ENCODE assay signal across 8 cellular contexts in genomic region chr1:32335619-32335950, GRCh38. TPM values are rescaled to one million over a fixed set of nuclear protein-coding genes. Genes with fewer than 3 reads are reported as not detected.
A peak's percentile ranks its signal among the peaks of the same experiment; 100 is the strongest.
DNase-seq lines count a peak whose midpoint lies in the region; ATAC-seq and TF ChIP-seq lines count a peak whose summit lies in the region.

No MANE protein-coding gene starts in this region.

- peaks cover 27 to 37% of the 10 kb centered on the region in 2 donors for H3K4me1 Mint-ChIP-seq in effector memory CD8-positive, alpha-beta T cell (ENCODE audit: low read depth in 2 of 2)
- H3K4me1 Mint-ChIP-seq in osteocyte (ENCODE audit: unreplicated experiment): peaks cover 30% of the 10 kb centered on the region

- ATAC-seq in HG03342 (IDR thresholded peaks at IDR 0.05; ENCODE audit: unreplicated experiment): peak; percentile 4
- ATAC-seq in effector memory CD8-positive, alpha-beta T cell (replicated peaks): no peak

- TF ChIP-seq CTCF in GM12865 (IDR thresholded peaks at IDR 0.05; ENCODE audit: insufficient read depth, low read depth, low read length, missing control alignments) (no peak), osteocyte (IDR thresholded peaks at IDR 0.05) (no peak)

- H3K4me3 ChIP-seq in GM12865 (ENCODE audit: low read depth, low read length): peak overlapping the region; percentile 68

- H3K36me3 Mint-ChIP-seq in effector memory CD8-positive, alpha-beta T cell (ENCODE audit: insufficient read depth): peaks cover 38% of the 10 kb centered on the region
- H3K36me3 Mint-ChIP-seq in osteocyte (ENCODE audit: unreplicated experiment): peaks cover 21% of the 10 kb centered on the region

- H3K27me3 Mint-ChIP-seq in effector memory CD8-positive, alpha-beta T cell: no peaks in the 10 kb centered on the region
- H3K27me3 Mint-ChIP-seq in osteocyte (ENCODE audit: unreplicated experiment): no peaks in the 10 kb centered on the region

- H3K27ac Mint-ChIP-seq in effector memory CD8-positive, alpha-beta T cell: no peak overlapping the region
- H3K27ac Mint-ChIP-seq in osteocyte (ENCODE audit: unreplicated experiment): no peak overlapping the region

- H3K4me3 Mint-ChIP-seq in effector memory CD8-positive, alpha-beta T cell: peak overlapping the region; percentile 79 to 81
- H3K4me3 Mint-ChIP-seq in osteocyte (ENCODE audit: unreplicated experiment): peak overlapping the region; percentile 92

- DNase-seq in GM12865 (ENCODE audit: low read depth): no peak
- no peak for DNase-seq in effector memory CD8-positive, alpha-beta T cell
- DNase-seq in osteocyte (ENCODE audit: extremely low spot score, unreplicated experiment): no peak
- no peak for DNase-seq in NCI-H1048 (lab: John Stamatoyannopoulos, UW)
- no peak for DNase-seq in superior temporal gyrus (ENCODE audit: extremely low spot score)
- no peak for DNase-seq in NCI-H510A (lab: John Stamatoyannopoulos, UW)
- DNase-seq in NK-92 (lab: John Stamatoyannopoulos, UW; ENCODE audit: unreplicated experiment): no peak

- no peaks in the 10 kb centered on the region for H3K9me3 Mint-ChIP-seq in effector memory CD8-positive, alpha-beta T cell
- no peaks in the 10 kb centered on the region for H3K9me3 Mint-ChIP-seq in osteocyte (ENCODE audit: unreplicated experiment)

RNA-seq across cellular contexts. Expression of gene MARCKSL1, which starts 0.4 kb away (rescaled TPM):
- 169 TPM in 2 replicates for total RNA-seq in osteocyte

RNA-seq across cellular contexts. Expression of gene FAM229A, which starts 26.7 kb away (rescaled TPM):
- total RNA-seq in osteocyte: 8.5 and 8.8 TPM in 2 replicates

RNA-seq across cellular contexts. Expression of gene TSSK3, which starts 26.8 kb away (rescaled TPM):
- 3.5 and 4.4 TPM in 2 replicates for total RNA-seq in osteocyte

RNA-seq across cellular contexts. Expression of gene HDAC1, which starts 43.7 kb away (rescaled TPM):
- total RNA-seq in osteocyte: 77.5 and 79.2 TPM in 2 replicates

RNA-seq across cellular contexts. Expression of gene BSDC1, which starts 58.7 kb away (rescaled TPM):
- total RNA-seq in osteocyte: 71.2 and 77.4 TPM in 2 replicates
